In genomic region chr6:149300563-149300962, GRCh38 we compare ENCODE assay signal across 34 cellular contexts.
"Had no signal": no experiment of that assay in that cellular context is flagged by ENCODE, and none has a peak within 500 bp of the region (broad histone marks: within the 10 kb centered on the region; RNA-seq: fewer than 3 reads in every experiment).

No MANE protein-coding gene starts in this region.

- DNase-seq: activated B cell treated with CpG ODN at 0.5 μM for 24 hours; activated CD4-positive, alpha-beta memory T cell treated with anti-CD3 and anti-CD28 coated beads for 36 hours; activated CD4-positive, alpha-beta T cell treated with anti-CD3 and anti-CD28 coated beads for 4 hours; activated CD4-positive, alpha-beta T cell treated with anti-CD3 and anti-CD28 coated beads, Interleukin-2, amount 10 ng/mL, durations not matched to agents 24 days and 14 days; activated CD4-positive, alpha-beta T cell treated with anti-CD3 and anti-CD28 coated beads, Interleukin-2, amount 50 U/mL, for 1 hour; activated CD4-positive, alpha-beta T cell treated with anti-CD3 and anti-CD28 coated beads, Interleukin-2, amount 50 U/mL, for 4 hours; activated CD4-positive, CD25-positive, alpha-beta regulatory T cell treated with anti-CD3 and anti-CD28 coated beads, Interleukin-2, amount 50 U/mL, for 72 hours; activated CD8-positive, alpha-beta memory T cell treated with anti-CD3 and anti-CD28 coated beads, Interleukin-2, amount 50 U/mL, for 4 hours; activated CD8-positive, alpha-beta T cell treated with anti-CD3 and anti-CD28 coated beads for 36 hours; activated effector memory CD4-positive, alpha-beta T cell treated with anti-CD3 and anti-CD28 coated beads, Interleukin-2, amount 50 U/mL, for 16 hours; activated gamma-delta T cell treated with Interleukin-2 at 50 U/mL for 16 hours; activated naive CD4-positive, alpha-beta T cell; activated naive CD4-positive, alpha-beta T cell treated with anti-CD3 and anti-CD28 coated beads for 36 hours; activated naive CD4-positive, alpha-beta T cell treated with anti-CD3 and anti-CD28 coated beads, Interleukin-2, amount 50 U/mL, for 16 hours; activated naive CD8-positive, alpha-beta T cell treated with anti-CD3 and anti-CD28 coated beads for 36 hours; activated T-cell treated with anti-CD3 and anti-CD28 coated beads for 4 hours; activated T-cell treated with anti-CD3 and anti-CD28 coated beads, Interleukin-2, amount 50 U/mL, for 1 hour; activated T-cell treated with anti-CD3 and anti-CD28 coated beads, Interleukin-2, amount 50 U/mL, for 4 hours; activated T-cell treated with anti-CD3 and anti-CD28 coated beads, Interleukin-2, amount 50 U/mL, for 72 hours; adrenal gland; amniotic stem cell; aorta; body of pancreas; brain microvascular endothelial cell; central memory CD4-positive, alpha-beta T cell; T-helper 2 cell; T-helper 9 cell had no signal

- H3K4me1 ChIP-seq: adrenal gland, body of pancreas, breast epithelium had no signal

- H3K4me3 ChIP-seq: adrenal gland, body of pancreas, breast epithelium had no signal

- ATAC-seq: activated CD8-positive, alpha-beta T cell treated with anti-CD3 and anti-CD28 coated beads for 36 hours; activated naive CD4-positive, alpha-beta T cell treated with anti-CD3 and anti-CD28 coated beads, Interleukin-2, amount 50 U/mL, for 72 hours; activated T-cell treated with anti-CD3 and anti-CD28 coated beads, Interleukin-2, amount 50 U/mL, for 4 hours; activated T-cell treated with anti-CD3 and anti-CD28 coated beads, Interleukin-2, amount 50 U/mL, for 72 hours; activated T-helper 17 cell treated with anti-CD3 and anti-CD28 coated beads, Interleukin-2, amount 50 U/mL, for 72 hours; body of pancreas had no signal

- H3K27me3 ChIP-seq: adrenal gland, body of pancreas, brain microvascular endothelial cell, breast epithelium had no signal

- FAIRE-seq: astrocyte, colon, TTC549 had no signal

- H3K9me3 ChIP-seq: adrenal gland, body of pancreas, breast epithelium had no signal

- H3K27ac ChIP-seq: adrenal gland, body of pancreas, brain microvascular endothelial cell, breast epithelium, VCaP had no signal

- H3K36me3 ChIP-seq: adrenal gland, brain microvascular endothelial cell, breast epithelium had no signal
